8 cellular contexts compared by ENCODE assay signal in the genomic region with DNA sequence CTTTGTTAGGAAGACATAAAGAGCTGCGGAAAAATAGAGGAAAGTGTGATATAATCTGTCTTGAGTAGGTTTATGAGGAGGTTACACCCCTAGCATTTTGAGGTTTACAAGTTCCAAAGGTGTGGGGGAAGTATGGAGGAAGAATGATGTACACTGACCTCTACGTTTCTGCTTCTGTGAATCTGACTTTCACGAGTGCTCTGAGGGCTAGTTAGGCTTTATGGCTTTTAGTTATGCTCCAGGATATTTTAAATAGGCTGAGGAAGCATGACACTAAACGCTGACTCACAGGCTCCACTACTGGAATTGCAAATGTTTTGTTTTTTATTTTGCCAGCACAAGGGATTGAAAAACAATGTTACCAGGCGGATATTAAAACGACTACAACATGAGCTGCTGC. TPM values are rescaled to one million over a fixed set of nuclear protein-coding genes. Genes with fewer than 3 reads are reported as not detected.
DNase-seq lines count a peak whose midpoint lies in the region; ATAC-seq and TF ChIP-seq lines count a peak whose summit lies in the region.
"Had no signal": no experiment of that assay in that cellular context is flagged by ENCODE, and none has a peak within 500 bp of the region (broad histone marks: within the 10 kb centered on the region; RNA-seq: fewer than 3 reads in every experiment).

No MANE protein-coding gene starts in this region.

- TF ChIP-seq CTCF in chondrocyte (IDR thresholded peaks at IDR 0.05) (peak; percentile 12), vagina (IDR thresholded peaks at IDR 0.05) (no peak)

- no peak for TF ChIP-seq POLR2A in vagina (IDR thresholded peaks at IDR 0.05)

- H3K27me3 ChIP-seq in HUES64 (ENCODE audit: insufficient read depth, low read length) (no peaks in the 10 kb centered on the region), vagina (no peaks in the 10 kb centered on the region)
- H3K27me3 ChIP-seq in CD8-positive, alpha-beta memory T cell (ENCODE audit: insufficient read depth, low read length, poor library complexity, severe bottlenecking) = no peaks in the 10 kb centered on the region

- H3K36me3 ChIP-seq in HUES64 (ENCODE audit: insufficient read depth, low read length) (peaks cover 34% of the 10 kb centered on the region), vagina (peaks cover 0 to 14% of the 10 kb centered on the region in 2 donors)
- H3K36me3 ChIP-seq in CD8-positive, alpha-beta memory T cell (ENCODE audit: insufficient read depth, low read length) = no peaks in the 10 kb centered on the region

- H3K9ac ChIP-seq in HUES64 (ENCODE audit: low read depth, low read length) = no peak overlapping the region

- intact Hi-C loops in left colon (cut with DNase I, micrococcal nuclease) (no loop called here), vagina (cut with DNase I) (no loop called here)

- H3K4me3 Mint-ChIP-seq in chondrocyte (ENCODE audit: unreplicated experiment) = peak overlapping the region; percentile 31
- H3K4me3 Mint-ChIP-seq in CD8-positive, alpha-beta memory T cell = no peak overlapping the region

- H3K4me3 ChIP-seq in HUES64 (ENCODE audit: low read length) = no peak overlapping the region
- no peak overlapping the region for H3K4me3 ChIP-seq in vagina
- no peak overlapping the region for H3K4me3 ChIP-seq in CD8-positive, alpha-beta memory T cell (ENCODE audit: low read length)

- H3K9me3 ChIP-seq in HUES64 (ENCODE audit: insufficient read depth, low read depth, low read length) = no peaks in the 10 kb centered on the region
- no peaks in the 10 kb centered on the region for H3K9me3 ChIP-seq in vagina
- H3K9me3 ChIP-seq in CD8-positive, alpha-beta memory T cell (ENCODE audit: low read length) = no peaks in the 10 kb centered on the region

- peak; percentile 99 for ATAC-seq in left colon

- peaks cover 48% of the 10 kb centered on the region for H3K4me1 Mint-ChIP-seq in chondrocyte (ENCODE audit: low read depth)
- H3K4me1 Mint-ChIP-seq in CD8-positive, alpha-beta memory T cell = peaks cover 0 to 2% (median 0%) of the 10 kb centered on the region in 3 donors

- POLR2A ChIA-PET in CD8-positive, alpha-beta memory T cell (lab: Charles Lee) = no interaction called here

- WGBS in HUES64 = 77% methylated on average over 6 of the region's 6 CpGs

- H3K27me3 Mint-ChIP-seq in chondrocyte (ENCODE audit: low read depth) = no peaks in the 10 kb centered on the region
- H3K27me3 Mint-ChIP-seq in CD8-positive, alpha-beta memory T cell = no peaks in the 10 kb centered on the region

- H3K27ac Mint-ChIP-seq in chondrocyte (ENCODE audit: unreplicated experiment) = peak overlapping the region; percentile 84
- H3K27ac Mint-ChIP-seq in CD8-positive, alpha-beta memory T cell = no peak overlapping the region

- H3K27ac ChIP-seq in HUES64 (ENCODE audit: low read depth, low read length) (peak overlapping the region; percentile 5; the same call in 1 of the 2 replicates), vagina (peak overlapping the region; percentile 61)
- no peak overlapping the region for H3K27ac ChIP-seq in CD8-positive, alpha-beta memory T cell (ENCODE audit: low read depth, low read length)

- DNase-seq in chondrocyte (ENCODE audit: low spot score) (no peak), left colon (no peak), vagina (ENCODE audit: extremely low spot score in 2 of 2) (no peak), GM19240 (ENCODE audit: insufficient read length, low spot score) (no peak), DMS53 (lab: John Stamatoyannopoulos, UW) (no peak)
- no peak for DNase-seq in CD8-positive, alpha-beta memory T cell
- DNase-seq: substantia nigra had no signal

- H3K9me3 Mint-ChIP-seq in chondrocyte (ENCODE audit: low read depth) = no peaks in the 10 kb centered on the region
- H3K9me3 Mint-ChIP-seq in CD8-positive, alpha-beta memory T cell = no peaks in the 10 kb centered on the region

- H3K4me1 ChIP-seq in HUES64 (ENCODE audit: insufficient read depth, low read length) (peaks cover 14% of the 10 kb centered on the region), vagina (peaks cover 27% of the 10 kb centered on the region)
- H3K4me1 ChIP-seq in CD8-positive, alpha-beta memory T cell (ENCODE audit: insufficient read depth, low read length) = no peaks in the 10 kb centered on the region

- CTCF ChIA-PET in CD8-positive, alpha-beta memory T cell (lab: Charles Lee) = no interaction called here

- peaks cover 12% of the 10 kb centered on the region for H3K36me3 Mint-ChIP-seq in chondrocyte (ENCODE audit: low read depth)
- peaks cover 0 to 7% (median 3%) of the 10 kb centered on the region in 3 donors for H3K36me3 Mint-ChIP-seq in CD8-positive, alpha-beta memory T cell

RNA-seq across cellular contexts. Expression of a gene that starts 46.4 kb away (rescaled TPM):
- not detected for polyA plus RNA-seq in HUES64 (2013, experiment 1 of 2)
- polyA plus RNA-seq in HUES64 (2013, experiment 2 of 2) = 0.25 TPM
- total RNA-seq in chondrocyte (0.17 to 0.44 TPM in 2 of 3 replicates, not detected in the other), left colon (not detected), vagina (1.7 TPM)
- total RNA-seq in CD8-positive, alpha-beta memory T cell = not detected
- polyA plus RNA-seq in CD8-positive, alpha-beta memory T cell = not detected

RNA-seq across cellular contexts. Expression of a gene that starts 47.5 kb away (rescaled TPM):
- polyA plus RNA-seq in HUES64 (2013, experiment 1 of 2) = 22.2 TPM
- 35.5 TPM for polyA plus RNA-seq in HUES64 (2013, experiment 2 of 2)
- total RNA-seq in chondrocyte = 54.5 to 63.9 TPM (median 55.9 TPM) in 3 replicates
- 10 to 100 TPM; 46.5 to 53.7 TPM for total RNA-seq in left colon
- 58.7 TPM for total RNA-seq in vagina
- 10 to 100 TPM; 11.9 to 13.0 TPM for total RNA-seq in CD8-positive, alpha-beta memory T cell
- 7.9 TPM for polyA plus RNA-seq in CD8-positive, alpha-beta memory T cell
